1 cellular context compared by ENCODE assay signal in the genomic region with DNA sequence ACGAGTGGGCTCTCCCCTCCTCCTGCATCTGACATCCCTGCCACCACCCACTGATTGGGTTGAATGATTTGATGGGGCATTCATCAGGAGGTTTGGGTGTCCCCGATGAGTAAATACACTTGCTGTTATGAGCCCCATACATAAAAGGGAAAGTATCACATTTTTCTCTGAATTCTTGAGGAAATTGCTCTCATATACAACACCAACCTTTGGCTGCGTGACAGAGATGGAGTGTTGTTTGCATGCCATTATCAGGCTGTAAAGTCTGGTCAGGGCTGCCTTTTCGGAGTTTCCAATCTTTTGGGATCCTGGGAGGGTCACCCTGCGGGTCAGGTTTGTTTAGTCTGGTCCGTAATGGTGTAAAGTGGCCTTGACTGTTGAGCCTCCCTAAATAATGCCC.
TF ChIP-seq lines count a peak whose summit lies in the region.

No MANE protein-coding gene starts in this region.

TF ChIP-seq in HEK293, 187 proteins besides CTCF, POLR2A, EP300 and RAD21 (continued from another document):
- TF ChIP-seq, protein P1, sequence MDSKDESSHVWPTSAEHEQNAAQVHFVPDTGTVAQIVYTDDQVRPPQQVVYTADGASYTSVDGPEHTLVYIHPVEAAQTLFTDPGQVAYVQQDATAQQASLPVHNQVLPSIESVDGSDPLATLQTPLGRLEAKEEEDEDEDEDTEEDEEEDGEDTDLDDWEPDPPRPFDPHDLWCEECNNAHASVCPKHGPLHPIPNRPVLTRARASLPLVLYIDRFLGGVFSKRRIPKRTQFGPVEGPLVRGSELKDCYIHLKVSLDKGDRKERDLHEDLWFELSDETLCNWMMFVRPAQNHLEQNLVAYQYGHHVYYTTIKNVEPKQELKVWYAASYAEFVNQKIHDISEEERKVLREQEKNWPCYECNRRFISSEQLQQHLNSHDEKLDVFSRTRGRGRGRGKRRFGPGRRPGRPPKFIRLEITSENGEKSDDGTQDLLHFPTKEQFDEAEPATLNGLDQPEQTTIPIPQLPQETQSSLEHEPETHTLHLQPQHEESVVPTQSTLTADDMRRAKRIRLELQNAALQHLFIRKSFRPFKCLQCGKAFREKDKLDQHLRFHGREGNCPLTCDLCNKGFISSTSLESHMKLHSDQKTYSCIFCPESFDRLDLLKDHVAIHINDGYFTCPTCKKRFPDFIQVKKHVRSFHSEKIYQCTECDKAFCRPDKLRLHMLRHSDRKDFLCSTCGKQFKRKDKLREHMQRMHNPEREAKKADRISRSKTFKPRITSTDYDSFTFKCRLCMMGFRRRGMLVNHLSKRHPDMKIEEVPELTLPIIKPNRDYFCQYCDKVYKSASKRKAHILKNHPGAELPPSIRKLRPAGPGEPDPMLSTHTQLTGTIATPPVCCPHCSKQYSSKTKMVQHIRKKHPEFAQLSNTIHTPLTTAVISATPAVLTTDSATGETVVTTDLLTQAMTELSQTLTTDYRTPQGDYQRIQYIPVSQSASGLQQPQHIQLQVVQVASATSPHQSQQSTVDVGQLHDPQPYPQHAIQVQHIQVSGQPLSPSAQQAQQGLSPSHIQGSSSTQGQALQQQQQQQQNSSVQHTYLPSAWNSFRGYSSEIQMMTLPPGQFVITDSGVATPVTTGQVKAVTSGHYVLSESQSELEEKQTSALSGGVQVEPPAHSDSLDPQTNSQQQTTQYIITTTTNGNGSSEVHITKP (tag by site-specific recombination; IDR thresholded peaks at IDR 0.05), result peak; percentile 54; the same call in 1 of the 2 replicates
- TF ChIP-seq TRIM28 (IDR thresholded peaks at IDR 0.05; ENCODE audit: borderline replicate concordance, low read length) (0 out of 2 replicates have a peak, but pooled peaks have one; percentile 22), ZBTB17 (tag by site-specific recombination; IDR thresholded peaks at IDR 0.05) (0 out of 2 replicates have a peak, but pooled peaks have one; percentile 42), ZNF560 (tag by site-specific recombination; IDR thresholded peaks at IDR 0.05; ENCODE audit: borderline replicate concordance) (no peak), HOXD13 (CRISPR knock-in tag; IDR thresholded peaks at IDR 0.05; ENCODE audit: borderline replicate concordance) (peak; percentile 60; the same call in 1 of the 2 replicates)
